ENCODE assay signal across 1 cellular context in genomic region chr15:67146214-67146613, GRCh38.
TF ChIP-seq lines count a peak whose summit lies in the region.

No MANE protein-coding gene starts in this region.

TF ChIP-seq in GM23338, 12 proteins besides CTCF, POLR2A, EP300 and RAD21 (continued from another document):
- no peak for TF ChIP-seq ETS1 (IDR thresholded peaks at IDR 0.05)
